In genomic region chr6:142637624-142638023, GRCh38 we compare ENCODE assay signal across 23 cellular contexts.
"Had no signal": no experiment of that assay in that cellular context is flagged by ENCODE, and none has a peak within 500 bp of the region (broad histone marks: within the 10 kb centered on the region; RNA-seq: fewer than 3 reads in every experiment).

No MANE protein-coding gene starts in this region.

- H3K27ac ChIP-seq: dorsolateral prefrontal cortex, lower lobe of right lung, psoas muscle, right lobe of liver, suprapubic skin, transverse colon, upper lobe of right lung, uterus had no signal

- FAIRE-seq: colon, keratinocyte had no signal

- H3K36me3 Mint-ChIP-seq: naive thymus-derived CD8-positive, alpha-beta T cell had no signal

- H3K27me3 Mint-ChIP-seq: stimulated activated naive CD8-positive, alpha-beta T cell treated with anti-CD3 and anti-CD28 coated beads, Interleukin-15, amount 100 ng/mL, for 72 hours had no signal

- H3K36me3 ChIP-seq: lower lobe of right lung, right lobe of liver, suprapubic skin, transverse colon, upper lobe of right lung, uterus had no signal

- H3K4me1 Mint-ChIP-seq: naive thymus-derived CD8-positive, alpha-beta T cell; nephron progenitor cell had no signal

- DNase-seq: dorsolateral prefrontal cortex; effector CD4-positive, alpha-beta T cell; foreskin melanocyte; left ventricle myocardium superior; lower lobe of right lung; naive thymus-derived CD8-positive, alpha-beta T cell; nephron progenitor cell; nucleus accumbens; psoas muscle; right lobe of liver; stimulated activated CD4-positive, alpha-beta T cell treated with anti-CD3 and anti-CD28 coated beads, Interleukin-12 subunit alpha, Interleukin-12 subunit beta, amount 100 ng/mL, for 4 hours; stimulated activated CD4-positive, alpha-beta T cell treated with anti-CD3 and anti-CD28 coated beads, Interleukin-1b, Interleukin-23, amount 100 ng/mL, for 48 hours; stimulated activated CD4-positive, alpha-beta T cell treated with anti-CD3 and anti-CD28 coated beads, Interleukin-4, amount 100 ng/mL, for 1 hour; stimulated activated CD8-positive, alpha-beta memory T cell treated with anti-CD3 and anti-CD28 coated beads, Interleukin-4, amount 100 ng/mL, for 48 hours; stimulated activated naive CD4-positive, alpha-beta T cell; stimulated activated naive CD8-positive, alpha-beta T cell treated with anti-CD3 and anti-CD28 coated beads, Interleukin-15, amount 100 ng/mL, for 72 hours; transverse colon; upper lobe of right lung; uterus had no signal

- H3K4me3 Mint-ChIP-seq: naive thymus-derived CD8-positive, alpha-beta T cell; nephron progenitor cell; stimulated activated naive CD8-positive, alpha-beta T cell treated with anti-CD3 and anti-CD28 coated beads, Interleukin-15, amount 100 ng/mL, for 72 hours had no signal

- H3K27me3 ChIP-seq: dorsolateral prefrontal cortex, right lobe of liver, suprapubic skin, transverse colon, upper lobe of right lung, uterus had no signal

- ATAC-seq: left ventricle myocardium superior; lower lobe of right lung; naive thymus-derived CD8-positive, alpha-beta T cell; psoas muscle; stimulated activated naive CD8-positive, alpha-beta T cell treated with anti-CD3 and anti-CD28 coated beads, Interleukin-15, amount 100 ng/mL, for 72 hours; upper lobe of right lung had no signal

- H3K4me1 ChIP-seq: lower lobe of right lung, psoas muscle, right lobe of liver, suprapubic skin, transverse colon, upper lobe of right lung, uterus had no signal

- H3K9me3 Mint-ChIP-seq: stimulated activated naive CD8-positive, alpha-beta T cell treated with anti-CD3 and anti-CD28 coated beads, Interleukin-15, amount 100 ng/mL, for 72 hours had no signal

- H3K9me3 ChIP-seq: lower lobe of right lung, psoas muscle, right lobe of liver, suprapubic skin, transverse colon, upper lobe of right lung, uterus had no signal

- H3K27ac Mint-ChIP-seq: naive thymus-derived CD8-positive, alpha-beta T cell; nephron progenitor cell; stimulated activated naive CD8-positive, alpha-beta T cell treated with anti-CD3 and anti-CD28 coated beads, Interleukin-15, amount 100 ng/mL, for 72 hours had no signal

- H3K4me2 ChIP-seq: smooth muscle cell had no signal

- H3K4me3 ChIP-seq: dorsolateral prefrontal cortex, lower lobe of right lung, psoas muscle, right lobe of liver, smooth muscle cell, suprapubic skin, transverse colon, upper lobe of right lung, uterus had no signal
